Comparison of ENCODE assay signal across 1 cellular context in the genomic region with DNA sequence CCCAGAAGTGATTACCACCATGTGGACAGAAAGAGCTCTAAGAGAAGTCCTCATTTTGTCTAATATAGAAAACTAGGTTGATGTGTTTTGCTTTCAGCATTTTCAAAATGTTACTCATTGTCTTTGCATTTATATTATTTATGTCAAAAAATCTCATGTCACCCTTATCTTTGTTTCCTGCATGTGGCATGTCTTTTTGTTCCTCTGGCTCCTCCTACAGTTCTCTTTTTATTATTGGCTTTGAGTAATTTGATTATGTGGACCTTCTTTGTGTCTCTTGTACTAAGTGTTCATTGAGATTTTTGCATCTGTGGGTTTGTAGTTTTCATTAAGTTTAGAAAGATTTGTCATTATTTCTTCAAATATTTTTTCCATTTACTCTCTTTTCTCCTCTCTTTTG.
TF ChIP-seq lines count a peak whose summit lies in the region.

No MANE protein-coding gene starts in this region.

TF ChIP-seq in K562, 482 proteins besides CTCF, POLR2A, EP300 and RAD21 (continued from another document):
- TF ChIP-seq, protein P1, sequence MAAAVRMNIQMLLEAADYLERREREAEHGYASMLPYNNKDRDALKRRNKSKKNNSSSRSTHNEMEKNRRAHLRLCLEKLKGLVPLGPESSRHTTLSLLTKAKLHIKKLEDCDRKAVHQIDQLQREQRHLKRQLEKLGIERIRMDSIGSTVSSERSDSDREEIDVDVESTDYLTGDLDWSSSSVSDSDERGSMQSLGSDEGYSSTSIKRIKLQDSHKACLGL (CRISPR knock-in tag; IDR thresholded peaks at IDR 0.05; ENCODE audit: borderline replicate concordance, poor library complexity, severe bottlenecking) = no peak
- TF ChIP-seq, protein P2, sequence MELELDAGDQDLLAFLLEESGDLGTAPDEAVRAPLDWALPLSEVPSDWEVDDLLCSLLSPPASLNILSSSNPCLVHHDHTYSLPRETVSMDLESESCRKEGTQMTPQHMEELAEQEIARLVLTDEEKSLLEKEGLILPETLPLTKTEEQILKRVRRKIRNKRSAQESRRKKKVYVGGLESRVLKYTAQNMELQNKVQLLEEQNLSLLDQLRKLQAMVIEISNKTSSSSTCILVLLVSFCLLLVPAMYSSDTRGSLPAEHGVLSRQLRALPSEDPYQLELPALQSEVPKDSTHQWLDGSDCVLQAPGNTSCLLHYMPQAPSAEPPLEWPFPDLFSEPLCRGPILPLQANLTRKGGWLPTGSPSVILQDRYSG (tag; conservative IDR thresholded peaks at IDR 0.05; ENCODE audit: low read depth) = no peak
